Comparison of ENCODE assay signal across 23 cellular contexts in the genomic region with DNA sequence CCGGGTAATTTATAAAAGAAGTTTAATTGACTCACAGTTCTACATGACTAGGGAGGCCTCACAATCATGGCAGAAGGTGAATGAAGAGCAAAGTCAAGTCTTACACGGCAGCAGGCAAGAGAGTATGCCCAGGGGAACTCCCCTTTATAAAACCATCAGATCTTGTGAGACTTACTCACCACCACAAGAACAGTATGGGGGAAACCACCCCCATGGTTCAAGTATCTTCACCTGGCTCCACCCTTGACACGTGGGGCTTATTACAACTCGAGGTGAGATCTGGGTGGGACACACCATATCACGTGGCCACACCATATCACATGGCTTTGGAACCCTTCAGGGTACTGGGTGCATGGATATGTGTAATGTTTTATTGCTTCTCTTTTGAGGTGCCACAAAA. TPM values are rescaled to one million over a fixed set of nuclear protein-coding genes. Genes with fewer than 3 reads are reported as not detected.
DNase-seq lines count a peak whose midpoint lies in the region; ATAC-seq, FAIRE-seq and TF ChIP-seq lines count a peak whose summit lies in the region.
"Had no signal": no experiment of that assay in that cellular context is flagged by ENCODE, and none has a peak within 500 bp of the region (broad histone marks: within the 10 kb centered on the region; RNA-seq: fewer than 3 reads in every experiment).

No MANE protein-coding gene starts in this region.

- H3K27me3 ChIP-seq in GM23338 (ENCODE audit: insufficient read depth) (no peaks in the 10 kb centered on the region), K562 (ENCODE audit: control insufficient read depth in 2 of 2, insufficient read depth in 2 of 2, low read length in 2 of 2) (no peaks in the 10 kb centered on the region), colonic mucosa (no peaks in the 10 kb centered on the region)

- H3K4me1 Mint-ChIP-seq in activated T-cell treated with anti-CD3 and anti-CD28 coated beads, Interleukin-2, amount 50 U/mL, for 4 hours (ENCODE audit: low read depth), result no peaks in the 10 kb centered on the region
- no peaks in the 10 kb centered on the region; the same call in 2 of the 3 replicates for H3K4me1 Mint-ChIP-seq in GM23338
- H3K4me1 Mint-ChIP-seq in natural killer cell, result peaks cover 9 to 10% of the 10 kb centered on the region in 2 donors

- H3K27me3 Mint-ChIP-seq in activated T-cell treated with anti-CD3 and anti-CD28 coated beads, Interleukin-2, amount 50 U/mL, for 4 hours (ENCODE audit: low read depth), result no peaks in the 10 kb centered on the region
- peaks cover 3% of the 10 kb centered on the region for H3K27me3 Mint-ChIP-seq in GM23338 (ENCODE audit: insufficient read depth, low read depth, poor library complexity)
- H3K27me3 Mint-ChIP-seq in natural killer cell (ENCODE audit: low read depth in 2 of 2), result peaks cover 0 to 3% of the 10 kb centered on the region in 2 donors

- H3K4me1 ChIP-seq in GM23338 (ENCODE audit: insufficient read depth), result no peaks in the 10 kb centered on the region
- peaks cover 0 to 10% of the 10 kb centered on the region in 2 experiments; a peak in 4 of 5 replicates for H3K4me1 ChIP-seq in K562 (replicated peaks in 1 of 2; ENCODE audit: control insufficient read depth in 2 of 2, insufficient read depth in 2 of 2, low read length in 2 of 2)
- no peaks in the 10 kb centered on the region for H3K4me1 ChIP-seq in colonic mucosa

- H3K4me3 Mint-ChIP-seq in activated T-cell treated with anti-CD3 and anti-CD28 coated beads, Interleukin-2, amount 50 U/mL, for 4 hours, result no peak overlapping the region
- H3K4me3 Mint-ChIP-seq in GM23338 (no peak overlapping the region), natural killer cell (no peak overlapping the region)
- H3K4me3 Mint-ChIP-seq: CD4-positive, alpha-beta T cell had no signal

- TF ChIP-seq RAD21 in K562 (CRISPR knock-in tag; conservative IDR thresholded peaks at IDR 0.05 in 1 of 2, IDR thresholded peaks at IDR 0.05 in 1 of 2), result no peak

- H3K9ac ChIP-seq in K562 (ENCODE audit: insufficient read depth in 1 of 2, low read depth in 2 of 2, low read length in 2 of 2) (no peak overlapping the region), colonic mucosa (ENCODE audit: low read depth in 2 of 2, low read length in 2 of 2) (no peak overlapping the region)

- no peak for FAIRE-seq in K562 (lab: Jason Lieb, UNC)
- FAIRE-seq: A204.1, GM19239 had no signal

- intact Hi-C loops in K562 (cut with micrococcal nuclease) (no loop called here), natural killer cell (cut with micrococcal nuclease) (no loop called here), colonic mucosa (cut with DNase I) (no loop called here)

- no peak overlapping the region for H3K4me3 ChIP-seq in GM23338
- H3K4me3 ChIP-seq in K562, result no peak overlapping the region
- no peak overlapping the region for H3K4me3 ChIP-seq in colonic mucosa
- no peak overlapping the region for H3K4me3 ChIP-seq in coronary artery

- H3F3A ChIP-seq in GM23338 (replicated peaks; ENCODE audit: low read depth), result no peaks in the 10 kb centered on the region

- H4K20me1 ChIP-seq in GM23338 (replicated peaks; ENCODE audit: insufficient read depth) (no peaks in the 10 kb centered on the region), K562 (replicated peaks; ENCODE audit: control insufficient read depth, insufficient read depth, low read length) (no peaks in the 10 kb centered on the region)

- no peaks in the 10 kb centered on the region for H3K9me1 ChIP-seq in K562 (ENCODE audit: control insufficient read depth, insufficient read depth, low read length)

- WGBS in K562 (ENCODE audit: insufficient coverage, low coverage, missing lambda C conversion rate), result 7% methylated on average over 5 of the region's 5 CpGs

- no TSS peak for BruUV-seq in K562 (replicated peaks; lab: Mats Ljungman, UMichigan)

- ATAC-seq in activated T-cell treated with anti-CD3 and anti-CD28 coated beads, Interleukin-2, amount 50 U/mL, for 4 hours, result peak; percentile 73 to 76
- no peak for ATAC-seq in GM23338
- ATAC-seq in K562, result no peak
- ATAC-seq in natural killer cell, result peak; percentile 54 to 73 (median 71)
- no peak for ATAC-seq in GM19328 (IDR thresholded peaks at IDR 0.05; ENCODE audit: unreplicated experiment)
- ATAC-seq: HCT116 had no signal

- no peaks in the 10 kb centered on the region for H3K36me3 ChIP-seq in GM23338 (ENCODE audit: insufficient read depth)
- no peaks in the 10 kb centered on the region for H3K36me3 ChIP-seq in K562 (ENCODE audit: control insufficient read depth, insufficient read depth, low read length)
- H3K36me3 ChIP-seq in colonic mucosa, result no peaks in the 10 kb centered on the region

- DNase-seq in activated T-cell treated with anti-CD3 and anti-CD28 coated beads, Interleukin-2, amount 50 U/mL, for 4 hours, result no peak
- DNase-seq in activated T-cell treated with anti-CD3 and anti-CD28 coated beads, Interleukin-2, amount 50 U/mL, for 1 hour, result no peak
- DNase-seq in GM23338 (ENCODE audit: low spot score) (no peak), K562 (ENCODE audit: extremely low read depth in 1 of 4, low spot score in 3 of 4) (no peak), natural killer cell (no peak), colonic mucosa (no peak), coronary artery (ENCODE audit: low spot score) (no peak)
- DNase-seq: CD4-positive, alpha-beta T cell; DMS153; GDM1; GOT3; KBM-7; NCI-H1105 treated with DMSO at 0.1 percent for 48 hours; NCI-H1694; NCI-H2107; NCI-H510A; NCI-H774; RPMI8226; SHP77 treated with DMSO at 0.1 percent for 48 hours had no signal

- H3K79me2 ChIP-seq in GM23338 (replicated peaks; ENCODE audit: insufficient read depth) (no peaks in the 10 kb centered on the region), K562 (ENCODE audit: control insufficient read depth, insufficient read depth, low read length) (no peaks in the 10 kb centered on the region)

- no peak overlapping the region for H3K27ac Mint-ChIP-seq in GM23338
- H3K27ac Mint-ChIP-seq in natural killer cell, result no peak overlapping the region
- H3K27ac Mint-ChIP-seq: CD4-positive, alpha-beta T cell had no signal

- no peak for TF ChIP-seq EP300 in K562 (IDR thresholded peaks at IDR 0.05; ENCODE audit: low read length)

- no peaks in the 10 kb centered on the region for H3K9me2 ChIP-seq in GM23338 (ENCODE audit: insufficient read depth)

- H3K27ac ChIP-seq in GM23338 (ENCODE audit: low read depth), result no peak overlapping the region
- H3K27ac ChIP-seq in K562 (ENCODE audit: extremely low read depth, low read depth, low read length), result no peak overlapping the region
- H3K27ac ChIP-seq in colonic mucosa, result no peak overlapping the region
- H3K27ac ChIP-seq in coronary artery, result no peak overlapping the region

- TF ChIP-seq POLR2A in K562 (conservative IDR thresholded peaks at IDR 0.05), result no peak

- H3K9me3 ChIP-seq in K562 (replicated peaks; ENCODE audit: control insufficient read depth, insufficient read depth, low read depth, low read length) (no peaks in the 10 kb centered on the region), colonic mucosa (no peaks in the 10 kb centered on the region)

- no peak overlapping the region for H3K4me2 ChIP-seq in GM23338
- no peak overlapping the region for H3K4me2 ChIP-seq in K562 (ENCODE audit: insufficient read depth, low read length)

- POLR2A ChIA-PET in K562 (lab: Yijun Ruan, JAX), result no interaction called here

- CTCF ChIA-PET in K562 (lab: Yijun Ruan, JAX; ENCODE audit: low intra/inter-chr PET ratio), result no interaction called here

- no peaks in the 10 kb centered on the region for H3K36me3 Mint-ChIP-seq in activated T-cell treated with anti-CD3 and anti-CD28 coated beads, Interleukin-2, amount 50 U/mL, for 4 hours (ENCODE audit: insufficient read depth)
- H3K36me3 Mint-ChIP-seq in GM23338 (ENCODE audit: low read depth) (no peaks in the 10 kb centered on the region), natural killer cell (no peaks in the 10 kb centered on the region)

- H2AFZ ChIP-seq in GM23338, result peak overlapping the region; percentile 47; the same call in 1 of the 2 replicates
- no peak overlapping the region for H2AFZ ChIP-seq in K562 (ENCODE audit: low read depth, low read length)

- in situ Hi-C loops in K562 (cut with MboI), result no loop called here

- TF ChIP-seq CTCF in GM23338 (conservative IDR thresholded peaks at IDR 0.05; ENCODE audit: low read depth in 2 of 2), result no peak
- no peak for TF ChIP-seq CTCF in K562 (IDR thresholded peaks at IDR 0.05 in 2 of 3, conservative IDR thresholded peaks at IDR 0.05 in 1 of 3; ENCODE audit: insufficient read depth in 2 of 3, low read depth in 1 of 3, low read length in 3 of 3)
- TF ChIP-seq CTCF in natural killer cell (IDR thresholded peaks at IDR 0.05), result no peak
- TF ChIP-seq CTCF in colonic mucosa (IDR thresholded peaks at IDR 0.05), result no peak
- TF ChIP-seq CTCF in coronary artery (IDR thresholded peaks at IDR 0.05), result no peak

- peaks cover 3% of the 10 kb centered on the region for H3K9me3 Mint-ChIP-seq in activated T-cell treated with anti-CD3 and anti-CD28 coated beads, Interleukin-2, amount 50 U/mL, for 4 hours
- H3K9me3 Mint-ChIP-seq in GM23338 (no peaks in the 10 kb centered on the region; the same call in 2 of the 3 replicates), natural killer cell (peaks cover 0 to 2% of the 10 kb centered on the region in 2 donors)
- H3K9me3 Mint-ChIP-seq: CD4-positive, alpha-beta T cell had no signal

RNA-seq across cellular contexts. Expression of gene ETFBKMT, which starts 33.2 kb away (rescaled TPM):
- total RNA-seq in activated T-cell treated with anti-CD3 and anti-CD28 coated beads, Interleukin-2, amount 50 U/mL, for 4 hours, result under 1 TPM; 0.21 to 0.54 (median 0.38) TPM
- total RNA-seq in GM23338 (2014; rRNA removed; shearing (Covaris generic)), result 2.3 and 3.2 TPM in 2 replicates
- 0.79 and 0.87 TPM in 2 replicates for polyA plus RNA-seq in GM23338 (2016; fragmentation: Nextera tagmentation; extraction: Ambion mirVana)
- 0.60 and 1.1 TPM in 2 replicates for total RNA-seq in K562 (2011; cell fraction: chromatin; rRNA removed; ENCODE audit: low replicate concordance)
- 0.83 and 1.2 TPM in 2 replicates for total RNA-seq in K562 (2011; cell fraction: nucleolus; rRNA removed)
- 1.1 and 1.3 TPM in 2 replicates for total RNA-seq in K562 (2011; cell fraction: nucleoplasm; rRNA removed)
- 0.37 and 0.68 TPM in 2 replicates for total RNA-seq in K562 (2014; rRNA removed)
- 1.0 and 1.2 TPM in 2 replicates for total RNA-seq in K562 (2014; rRNA removed; fragmentation: Illumina TruSeq; extraction: Trizol)
- 0.18 and 0.53 TPM in 2 replicates for total RNA-seq in K562 (2015; rRNA removed; fragmentation: Illumina TruSeq; extraction: Trizol)
- 0.60 and 1.4 TPM in 2 replicates for total RNA-seq in K562 (2021)
- 0.96 and 1.0 TPM in 2 replicates for polyA plus RNA-seq in K562 (2011; rRNA removed)
- polyA plus RNA-seq in K562 (2011; cell fraction: cytosol; rRNA removed), result 0.39 and 0.52 TPM in 2 replicates
- polyA plus RNA-seq in K562 (2011; cell fraction: nucleus; rRNA removed), result 0.41 and 0.71 TPM in 2 replicates
- polyA plus RNA-seq in K562 (2012), result 0.39 and 0.83 TPM in 2 replicates
- polyA plus RNA-seq in K562 (2014; fragmentation: Illumina TruSeq; extraction: Trizol), result 0.73 and 0.77 TPM in 2 replicates
- 1 to 10 TPM; 1.0 to 1.7 TPM for polyA plus RNA-seq in K562 (2014; fragmentation: Nextera tagmentation; extraction: Ambion mirVana)
- polyA plus RNA-seq in K562 (2014; rRNA removed), result 0.69 and 0.82 TPM in 2 replicates
- 0.88 and 1.3 TPM in 2 replicates for polyA minus RNA-seq in K562 (2011; rRNA and poly(A)+ RNA removed)
- 0.38 TPM in 1 of 2 replicates, not detected in the other for polyA minus RNA-seq in K562 (2011; cell fraction: cytosol; rRNA and poly(A)+ RNA removed)
- polyA minus RNA-seq in K562 (2011; cell fraction: nucleus; rRNA and poly(A)+ RNA removed), result 0.56 and 0.67 TPM in 2 replicates
- total RNA-seq in natural killer cell, result 1 to 10 TPM; 1.2 to 1.9 (median 1.2) TPM
- total RNA-seq in colonic mucosa, result 1 to 10 TPM; 3.7 to 5.2 TPM

RNA-seq across cellular contexts. Expression of gene DENND5B, which starts 35.3 kb away (rescaled TPM):
- under 1 TPM; 0.10 to 0.33 (median 0.29) TPM for total RNA-seq in activated T-cell treated with anti-CD3 and anti-CD28 coated beads, Interleukin-2, amount 50 U/mL, for 4 hours
- total RNA-seq in GM23338 (2014; rRNA removed; shearing (Covaris generic)), result 17.2 and 19.3 TPM in 2 replicates
- polyA plus RNA-seq in GM23338 (2016; fragmentation: Nextera tagmentation; extraction: Ambion mirVana), result 5.4 and 6.5 TPM in 2 replicates
- total RNA-seq in K562 (2011; cell fraction: chromatin; rRNA removed; ENCODE audit: low replicate concordance), result 7.0 and 7.7 TPM in 2 replicates
- 3.3 and 3.8 TPM in 2 replicates for total RNA-seq in K562 (2011; cell fraction: nucleolus; rRNA removed)
- total RNA-seq in K562 (2011; cell fraction: nucleoplasm; rRNA removed), result 4.1 and 5.4 TPM in 2 replicates
- total RNA-seq in K562 (2014; rRNA removed), result 2.1 and 3.6 TPM in 2 replicates
- total RNA-seq in K562 (2014; rRNA removed; fragmentation: Illumina TruSeq; extraction: Trizol), result 4.7 and 5.0 TPM in 2 replicates
- 3.6 and 4.0 TPM in 2 replicates for total RNA-seq in K562 (2015; rRNA removed; fragmentation: Illumina TruSeq; extraction: Trizol)
- total RNA-seq in K562 (2021), result 4.5 and 5.0 TPM in 2 replicates
- polyA plus RNA-seq in K562 (2011; rRNA removed), result 6.0 and 11.8 TPM in 2 replicates
- polyA plus RNA-seq in K562 (2011; cell fraction: cytosol; rRNA removed), result 3.4 and 9.1 TPM in 2 replicates
- 1.5 and 4.8 TPM in 2 replicates for polyA plus RNA-seq in K562 (2011; cell fraction: nucleus; rRNA removed)
- polyA plus RNA-seq in K562 (2012), result 2.2 and 2.5 TPM in 2 replicates
- polyA plus RNA-seq in K562 (2014; fragmentation: Illumina TruSeq; extraction: Trizol), result 3.5 and 3.9 TPM in 2 replicates
- polyA plus RNA-seq in K562 (2014; fragmentation: Nextera tagmentation; extraction: Ambion mirVana), result 1 to 10 TPM in 1 of 2 experiments, under 1 TPM in 1; 0.99 to 1.2 TPM
- polyA plus RNA-seq in K562 (2014; rRNA removed), result 3.6 and 3.8 TPM in 2 replicates
- 6.9 and 16.9 TPM in 2 replicates for polyA minus RNA-seq in K562 (2011; rRNA and poly(A)+ RNA removed)
- 2.9 and 7.9 TPM in 2 replicates for polyA minus RNA-seq in K562 (2011; cell fraction: cytosol; rRNA and poly(A)+ RNA removed)
- 1.5 and 6.8 TPM in 2 replicates for polyA minus RNA-seq in K562 (2011; cell fraction: nucleus; rRNA and poly(A)+ RNA removed)
- total RNA-seq in natural killer cell, result 1 to 10 TPM in 1 of 3 donors, under 1 TPM in 2; 0.52 to 2.4 (median 0.70) TPM
- total RNA-seq in colonic mucosa, result 10 to 100 TPM in 1 of 2 donors, 1 to 10 TPM in 1; 3.9 to 11.8 TPM

Comparison
In these comparisons a context has a peak if more than half of its experiments do, and no peak if none do; other contexts are left out.
1. ATAC-seq: peak in activated T-cell treated with anti-CD3 and anti-CD28 coated beads, Interleukin-2, amount 50 U/mL, for 4 hours (2 of 2) and natural killer cell (3 of 3); none in GM23338 (single experiment), K562 (single experiment) and GM19328 (single experiment).